Comparison of ENCODE assay signal across 1 cellular context in genomic region chr10:65375528-65375927, GRCh38.
TF ChIP-seq lines count a peak whose summit lies in the region.

No MANE protein-coding gene starts in this region.

TF ChIP-seq in H1, 55 proteins besides CTCF, POLR2A, EP300 and RAD21:
- no peak for TF ChIP-seq NRF1 (IDR thresholded peaks at IDR 0.05; ENCODE audit: low read depth, low read length)
